10 cellular contexts compared by ENCODE assay signal in genomic region chr6:42551202-42551601, GRCh38.
"Had no signal": no experiment of that assay in that cellular context is flagged by ENCODE, and none has a peak within 500 bp of the region (broad histone marks: within the 10 kb centered on the region; RNA-seq: fewer than 3 reads in every experiment).

No MANE protein-coding gene starts in this region.

- H3K4me1 ChIP-seq: breast epithelium had no signal

- H3K4me3 ChIP-seq: breast epithelium, dorsolateral prefrontal cortex, lower lobe of right lung, skin epidermis had no signal

- H3K9me3 ChIP-seq: breast epithelium, lower lobe of right lung had no signal

- ATAC-seq: esophagus mucosa, lower lobe of right lung had no signal

- H3K27ac ChIP-seq: breast epithelium, dorsolateral prefrontal cortex, lower lobe of right lung, skin epidermis had no signal

- H3K27me3 ChIP-seq: breast epithelium had no signal

- DNase-seq: activated CD4-positive, CD25-positive, alpha-beta regulatory T cell; activated naive CD4-positive, alpha-beta T cell treated with anti-CD3 and anti-CD28 coated beads, Interleukin-2, amount 50 U/mL, for 16 hours; amniotic stem cell; dorsolateral prefrontal cortex; hippocampal formation; lower lobe of right lung; naive B cell had no signal

- H3K36me3 ChIP-seq: breast epithelium, lower lobe of right lung had no signal
